Comparison of ENCODE assay signal across 8 cellular contexts in the genomic region with DNA sequence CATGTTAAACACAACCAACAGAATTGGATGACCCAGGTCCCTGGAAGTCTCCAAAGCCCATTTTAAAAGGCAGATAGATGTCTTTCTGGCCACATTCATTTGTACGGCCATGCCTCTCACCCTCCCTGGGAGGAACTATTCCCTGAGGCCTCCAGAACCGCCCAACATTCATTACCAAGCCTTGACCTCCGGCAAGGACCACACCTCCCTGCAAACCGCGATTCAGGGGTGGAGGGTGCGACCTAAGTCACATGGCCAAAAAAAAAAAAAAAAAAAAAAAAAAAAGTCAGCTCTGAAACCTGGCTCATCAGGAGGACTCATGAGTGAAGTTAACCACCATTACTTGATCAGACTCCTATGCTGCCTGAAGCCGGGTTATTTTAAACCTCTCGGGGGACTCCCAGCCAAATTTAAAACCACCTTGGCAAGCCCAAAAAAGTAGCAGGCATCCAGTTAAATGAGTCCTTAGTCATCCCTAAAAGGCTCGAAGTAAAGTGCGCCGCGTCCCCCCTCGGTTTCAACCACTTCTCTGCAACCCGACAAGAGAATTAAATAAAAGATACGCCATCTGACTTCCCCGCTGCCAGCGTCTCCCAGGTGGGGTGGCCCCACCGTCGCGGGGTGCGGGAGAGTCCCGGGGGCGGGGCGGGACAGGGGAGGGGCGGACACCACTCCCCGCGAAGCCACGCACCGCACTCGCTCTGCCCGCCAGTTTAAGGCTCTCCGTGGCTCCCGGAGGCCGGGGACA. TPM values are rescaled to one million over a fixed set of nuclear protein-coding genes. Genes with fewer than 3 reads are reported as not detected.
DNase-seq lines count a peak whose midpoint lies in the region; ATAC-seq and TF ChIP-seq lines count a peak whose summit lies in the region.

No MANE protein-coding gene starts in this region.

- peak; percentile 37 for ATAC-seq in HG02610 (IDR thresholded peaks at IDR 0.05; ENCODE audit: unreplicated experiment)
- no peak for ATAC-seq in thoracic aorta (ENCODE audit: insufficient number of reproducible peaks, low FRiP score, low read depth)

- DNase-seq in GM04504 (ENCODE audit: low read depth) (peak; percentile 78), PC-9 (peak; percentile 81 to 83), fibroblast of villous mesenchyme (ENCODE audit: low read depth) (peak; percentile 91), thoracic aorta (ENCODE audit: low spot score) (no peak), NK-92 (lab: John Stamatoyannopoulos, UW; ENCODE audit: unreplicated experiment) (no peak)
- peak; percentile 66 for DNase-seq in activated T-helper 9 cell treated with anti-CD3 and anti-CD28 coated beads, Interleukin-2, amount 50 U/mL, for 16 hours (ENCODE audit: low read depth)

- TF ChIP-seq RAD21 in neural cell (conservative IDR thresholded peaks at IDR 0.05), result no peak

- intact Hi-C loops in PC-9 (cut with micrococcal nuclease; ENCODE audit: unreplicated experiment), result loop anchor here (1.0 kb wide), 1 partner anchor 8 kb away; no protein-coding TSS in a partner anchor

- H3K36me3 ChIP-seq in PC-9 (ENCODE audit: low read depth), result no peaks in the 10 kb centered on the region
- H3K36me3 ChIP-seq in neural cell (ENCODE audit: insufficient read depth, low read length), result no peaks in the 10 kb centered on the region
- no peaks in the 10 kb centered on the region for H3K36me3 ChIP-seq in thoracic aorta

- H3K4me1 ChIP-seq in PC-9 (replicated peaks; ENCODE audit: insufficient read depth) (peaks cover 29% of the 10 kb centered on the region), thoracic aorta (ENCODE audit: control insufficient read depth in 1 of 2, low read depth in 2 of 2) (peaks cover 30 to 37% of the 10 kb centered on the region in 2 donors)

- H3K27me3 ChIP-seq in PC-9 (ENCODE audit: insufficient read depth, low read depth) (no peaks in the 10 kb centered on the region), neural cell (ENCODE audit: insufficient read depth, low read depth, low read length) (peaks cover 71% of the 10 kb centered on the region), thoracic aorta (replicated peaks; ENCODE audit: insufficient read depth) (no peaks in the 10 kb centered on the region)

- no peaks in the 10 kb centered on the region for H4K20me1 ChIP-seq in PC-9 (ENCODE audit: insufficient read depth)
- H4K20me1 ChIP-seq in neural cell (ENCODE audit: insufficient read depth), result no peaks in the 10 kb centered on the region

- BruUV-seq in PC-9 (replicated peaks; lab: Mats Ljungman, UMichigan), result no TSS peak

- POLR2A ChIA-PET in PC-9 (lab: Charles Lee; ENCODE audit: unreplicated experiment), result interaction anchor here (0.6 kb wide), 1 partner anchor 18 kb away, joined by 7 read pairs; no protein-coding TSS in a partner anchor

- TF ChIP-seq CTCF in PC-9 (conservative IDR thresholded peaks at IDR 0.05), result no peak
- TF ChIP-seq CTCF in fibroblast of villous mesenchyme (IDR thresholded peaks at IDR 0.05; ENCODE audit: insufficient read depth, low read depth, low read length), result no peak
- TF ChIP-seq CTCF in neural cell (IDR thresholded peaks at IDR 0.05; ENCODE audit: poor library complexity, severe bottlenecking), result no peak
- TF ChIP-seq CTCF in thoracic aorta (IDR thresholded peaks at IDR 0.05), result no peak

- H3K79me2 ChIP-seq in PC-9 (ENCODE audit: low read depth) (0 out of 2 replicates have a peak, but pooled peaks cover 10% of the 10 kb centered on the region), neural cell (replicated peaks; ENCODE audit: insufficient read depth, low read length) (no peaks in the 10 kb centered on the region)

- H3K9ac ChIP-seq in neural cell (ENCODE audit: low read length), result no peak overlapping the region

- H2AFZ ChIP-seq in PC-9, result peak overlapping the region; percentile 89
- no peak overlapping the region for H2AFZ ChIP-seq in neural cell (ENCODE audit: low read depth, low read length)

- H3K4me2 ChIP-seq in PC-9, result peak overlapping the region; percentile 80
- no peak overlapping the region for H3K4me2 ChIP-seq in neural cell (ENCODE audit: low read length)

- H3K27ac ChIP-seq in PC-9 (0 out of 2 replicates have a peak overlapping the region, but pooled peaks have one; percentile 5), neural cell (ENCODE audit: low read length) (no peak overlapping the region), thoracic aorta (peak overlapping the region; percentile 99 to 100)

- no peak for TF ChIP-seq EP300 in neural cell (conservative IDR thresholded peaks at IDR 0.05; ENCODE audit: poor library complexity, severe bottlenecking)

- no peaks in the 10 kb centered on the region for H3K9me3 ChIP-seq in PC-9 (ENCODE audit: insufficient read depth, low read depth)
- H3K9me3 ChIP-seq in neural cell (ENCODE audit: low read length), result no peaks in the 10 kb centered on the region
- H3K9me3 ChIP-seq in thoracic aorta, result no peaks in the 10 kb centered on the region

- peaks cover 22% of the 10 kb centered on the region; the same call in 1 of the 2 replicates for H3F3A ChIP-seq in PC-9 (ENCODE audit: insufficient read depth, low read depth)
- no peaks in the 10 kb centered on the region for H3F3A ChIP-seq in neural cell (ENCODE audit: insufficient read depth, low read length, poor library complexity, severe bottlenecking)

- peak overlapping the region; percentile 87 for H3K4me3 ChIP-seq in PC-9
- peak overlapping the region; percentile 95 for H3K4me3 ChIP-seq in fibroblast of villous mesenchyme (ENCODE audit: low read depth, low read length)
- H3K4me3 ChIP-seq in neural cell (ENCODE audit: low read length), result peak overlapping the region; percentile 65
- H3K4me3 ChIP-seq in thoracic aorta, result peak overlapping the region; percentile 92

- CTCF ChIA-PET in PC-9 (lab: Charles Lee), result no interaction called here

- no peaks in the 10 kb centered on the region for H3K9me2 ChIP-seq in PC-9 (ENCODE audit: insufficient read depth)
- no peaks in the 10 kb centered on the region for H3K9me2 ChIP-seq in neural cell (ENCODE audit: insufficient read depth, low read length)

TF ChIP-seq in neural cell, 6 proteins besides CTCF, POLR2A, EP300 and RAD21:
- no peak for TF ChIP-seq TAF1 (IDR thresholded peaks at IDR 0.05; ENCODE audit: low read depth)
- no peak for TF ChIP-seq MXI1 (conservative IDR thresholded peaks at IDR 0.05; ENCODE audit: poor library complexity, severe bottlenecking)
- TF ChIP-seq, protein P1, sequence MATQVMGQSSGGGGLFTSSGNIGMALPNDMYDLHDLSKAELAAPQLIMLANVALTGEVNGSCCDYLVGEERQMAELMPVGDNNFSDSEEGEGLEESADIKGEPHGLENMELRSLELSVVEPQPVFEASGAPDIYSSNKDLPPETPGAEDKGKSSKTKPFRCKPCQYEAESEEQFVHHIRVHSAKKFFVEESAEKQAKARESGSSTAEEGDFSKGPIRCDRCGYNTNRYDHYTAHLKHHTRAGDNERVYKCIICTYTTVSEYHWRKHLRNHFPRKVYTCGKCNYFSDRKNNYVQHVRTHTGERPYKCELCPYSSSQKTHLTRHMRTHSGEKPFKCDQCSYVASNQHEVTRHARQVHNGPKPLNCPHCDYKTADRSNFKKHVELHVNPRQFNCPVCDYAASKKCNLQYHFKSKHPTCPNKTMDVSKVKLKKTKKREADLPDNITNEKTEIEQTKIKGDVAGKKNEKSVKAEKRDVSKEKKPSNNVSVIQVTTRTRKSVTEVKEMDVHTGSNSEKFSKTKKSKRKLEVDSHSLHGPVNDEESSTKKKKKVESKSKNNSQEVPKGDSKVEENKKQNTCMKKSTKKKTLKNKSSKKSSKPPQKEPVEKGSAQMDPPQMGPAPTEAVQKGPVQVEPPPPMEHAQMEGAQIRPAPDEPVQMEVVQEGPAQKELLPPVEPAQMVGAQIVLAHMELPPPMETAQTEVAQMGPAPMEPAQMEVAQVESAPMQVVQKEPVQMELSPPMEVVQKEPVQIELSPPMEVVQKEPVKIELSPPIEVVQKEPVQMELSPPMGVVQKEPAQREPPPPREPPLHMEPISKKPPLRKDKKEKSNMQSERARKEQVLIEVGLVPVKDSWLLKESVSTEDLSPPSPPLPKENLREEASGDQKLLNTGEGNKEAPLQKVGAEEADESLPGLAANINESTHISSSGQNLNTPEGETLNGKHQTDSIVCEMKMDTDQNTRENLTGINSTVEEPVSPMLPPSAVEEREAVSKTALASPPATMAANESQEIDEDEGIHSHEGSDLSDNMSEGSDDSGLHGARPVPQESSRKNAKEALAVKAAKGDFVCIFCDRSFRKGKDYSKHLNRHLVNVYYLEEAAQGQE (IDR thresholded peaks at IDR 0.05; ENCODE audit: borderline replicate concordance), result no peak
- TF ChIP-seq POLR2AphosphoS5 (IDR thresholded peaks at IDR 0.05), result no peak
- TF ChIP-seq SMC3 (conservative IDR thresholded peaks at IDR 0.05; ENCODE audit: poor library complexity), result no peak

RNA-seq across cellular contexts. Expression of a gene that starts 2.4 kb away (rescaled TPM):
- 7.0 and 9.2 TPM in 2 replicates for total RNA-seq in PC-9 (2021)
- 34.5 and 37.1 TPM in 2 replicates for total RNA-seq in fibroblast of villous mesenchyme
- 0.11 and 0.60 TPM in 2 replicates for polyA plus RNA-seq in neural cell
- 0.12 TPM in 1 of 2 replicates, not detected in the other for polyA minus RNA-seq in neural cell
- 100 to 1,000 TPM; 165 to 187 TPM for total RNA-seq in thoracic aorta

Comparison
In these comparisons a context has a peak if more than half of its experiments do, and no peak if none do; other contexts are left out.
1. DNase-seq: peak in GM04504 (single experiment), PC-9 (2 of 2), activated T-helper 9 cell treated with anti-CD3 and anti-CD28 coated beads, Interleukin-2, amount 50 U/mL, for 16 hours (single experiment) and fibroblast of villous mesenchyme (single experiment); none in thoracic aorta (single experiment) and NK-92 (single experiment).
2. Peak in every context shown above with its lines, with median percentiles within 50 percentile points of each other: H3K4me3 ChIP-seq.